8 cellular contexts compared by ENCODE assay signal in genomic region chrX:53682885-53683555, GRCh38. TPM values are rescaled to one million over a fixed set of nuclear protein-coding genes. Genes with fewer than 3 reads are reported as not detected.
DNase-seq lines count a peak whose midpoint lies in the region; ATAC-seq and TF ChIP-seq lines count a peak whose summit lies in the region.

No MANE protein-coding gene starts in this region.

- peak; percentile 60 for DNase-seq in activated CD8-positive, alpha-beta memory T cell treated with anti-CD3 and anti-CD28 coated beads for 24 hours
- DNase-seq in activated CD8-positive, alpha-beta memory T cell treated with anti-CD3 and anti-CD28 coated beads, Interleukin-2, amount 50 U/mL, for 48 hours: no peak
- peak; percentile 11 for DNase-seq in NCI-H2171 (lab: John Stamatoyannopoulos, UW)
- DNase-seq in activated CD4-positive, alpha-beta T cell treated with anti-CD3 and anti-CD28 coated beads for 36 hours: peak; percentile 55
- DNase-seq in epithelial cell of esophagus (ENCODE audit: low read depth): peak; percentile 49
- no peak for DNase-seq in natural killer cell treated with Interleukin-12 subunit alpha and Interleukin-12 subunit beta and Interleukin-15 and Interleukin-18, amount 100 ng/mL, for 72 hours (ENCODE audit: low spot score)
- DNase-seq in midbrain (lab: John Stamatoyannopoulos, UW): no peak
- no peak for DNase-seq in superior temporal gyrus (ENCODE audit: extremely low spot score)

- intact Hi-C loops in activated CD4-positive, alpha-beta T cell treated with anti-CD3 and anti-CD28 coated beads for 36 hours (cut with DNase I, micrococcal nuclease): loop anchor here (1.0 to 10.0 kb wide), 6 partner anchors 49 to 1482 kb away; partner anchors contain the start of genes MAGED2 (in 1 of the 2), PHF8 (in 1 of the 2) and WNK3 (in 1 of the 2)

- H3K4me3 ChIP-seq in epithelial cell of esophagus (ENCODE audit: low read length): peak overlapping the region; percentile 70

- H3K9me3 Mint-ChIP-seq in activated CD4-positive, alpha-beta T cell treated with anti-CD3 and anti-CD28 coated beads for 36 hours (ENCODE audit: low read depth): no peaks in the 10 kb centered on the region
- H3K9me3 Mint-ChIP-seq in natural killer cell treated with Interleukin-12 subunit alpha and Interleukin-12 subunit beta and Interleukin-15 and Interleukin-18, amount 100 ng/mL, for 72 hours: no peaks in the 10 kb centered on the region

- ATAC-seq in activated CD4-positive, alpha-beta T cell treated with anti-CD3 and anti-CD28 coated beads for 36 hours: no peak
- ATAC-seq in natural killer cell treated with Interleukin-12 subunit alpha and Interleukin-12 subunit beta and Interleukin-15 and Interleukin-18, amount 100 ng/mL, for 72 hours: no peak

- H3K4me3 Mint-ChIP-seq in activated CD4-positive, alpha-beta T cell treated with anti-CD3 and anti-CD28 coated beads for 36 hours: peak overlapping the region; percentile 80
- H3K4me3 Mint-ChIP-seq in natural killer cell treated with Interleukin-12 subunit alpha and Interleukin-12 subunit beta and Interleukin-15 and Interleukin-18, amount 100 ng/mL, for 72 hours: peak overlapping the region; percentile 98

- H3K27ac Mint-ChIP-seq in activated CD4-positive, alpha-beta T cell treated with anti-CD3 and anti-CD28 coated beads for 36 hours: peak overlapping the region; percentile 93
- peak overlapping the region; percentile 86 to 93 for H3K27ac Mint-ChIP-seq in natural killer cell treated with Interleukin-12 subunit alpha and Interleukin-12 subunit beta and Interleukin-15 and Interleukin-18, amount 100 ng/mL, for 72 hours

- H3K36me3 Mint-ChIP-seq in activated CD4-positive, alpha-beta T cell treated with anti-CD3 and anti-CD28 coated beads for 36 hours (ENCODE audit: low read depth): peaks cover 55% of the 10 kb centered on the region
- H3K36me3 Mint-ChIP-seq in natural killer cell treated with Interleukin-12 subunit alpha and Interleukin-12 subunit beta and Interleukin-15 and Interleukin-18, amount 100 ng/mL, for 72 hours: peaks cover 38% of the 10 kb centered on the region

- CTCF ChIA-PET in activated CD4-positive, alpha-beta T cell treated with anti-CD3 and anti-CD28 coated beads for 36 hours (lab: Charles Lee): interaction anchor here (0.7 kb wide), 1 partner anchor 34 kb away, joined by 3 read pairs; no protein-coding TSS in a partner anchor

- no peaks in the 10 kb centered on the region for H3K27me3 Mint-ChIP-seq in activated CD4-positive, alpha-beta T cell treated with anti-CD3 and anti-CD28 coated beads for 36 hours
- peaks cover 0 to 9% of the 10 kb centered on the region in 2 donors for H3K27me3 Mint-ChIP-seq in natural killer cell treated with Interleukin-12 subunit alpha and Interleukin-12 subunit beta and Interleukin-15 and Interleukin-18, amount 100 ng/mL, for 72 hours

- no peak for TF ChIP-seq CTCF in epithelial cell of esophagus (IDR thresholded peaks at IDR 0.05; ENCODE audit: insufficient read depth, low read depth, low read length, missing control alignments)

- H3K4me1 Mint-ChIP-seq in activated CD4-positive, alpha-beta T cell treated with anti-CD3 and anti-CD28 coated beads for 36 hours: peaks cover 36% of the 10 kb centered on the region
- H3K4me1 Mint-ChIP-seq in natural killer cell treated with Interleukin-12 subunit alpha and Interleukin-12 subunit beta and Interleukin-15 and Interleukin-18, amount 100 ng/mL, for 72 hours (ENCODE audit: low read depth in 2 of 2): peaks cover 34 to 41% of the 10 kb centered on the region in 2 donors

- POLR2A ChIA-PET in activated CD4-positive, alpha-beta T cell treated with anti-CD3 and anti-CD28 coated beads for 36 hours (lab: Charles Lee): interaction anchor here (0.5 to 2.8 kb wide), 3 partner anchors 27 to 84 kb away, joined by 3 to 42 read pairs (median 3); no protein-coding TSS in a partner anchor

RNA-seq across cellular contexts. Expression of gene HUWE1, which starts 3.5 kb away (rescaled TPM):
- 100 to 1,000 TPM; 513 to 554 TPM for total RNA-seq in activated CD4-positive, alpha-beta T cell treated with anti-CD3 and anti-CD28 coated beads for 36 hours
- 100 to 1,000 TPM; 574 to 813 TPM for total RNA-seq in natural killer cell treated with Interleukin-12 subunit alpha and Interleukin-12 subunit beta and Interleukin-15 and Interleukin-18, amount 100 ng/mL, for 72 hours

Comparison
In these comparisons a context has a peak if more than half of its experiments do, and no peak if none do; other contexts are left out.
1. DNase-seq: peak in activated CD8-positive, alpha-beta memory T cell treated with anti-CD3 and anti-CD28 coated beads for 24 hours (single experiment), NCI-H2171 (single experiment), activated CD4-positive, alpha-beta T cell treated with anti-CD3 and anti-CD28 coated beads for 36 hours (single experiment) and epithelial cell of esophagus (single experiment); none in activated CD8-positive, alpha-beta memory T cell treated with anti-CD3 and anti-CD28 coated beads, Interleukin-2, amount 50 U/mL, for 48 hours (single experiment), natural killer cell treated with Interleukin-12 subunit alpha and Interleukin-12 subunit beta and Interleukin-15 and Interleukin-18, amount 100 ng/mL, for 72 hours (single experiment), midbrain (single experiment) and superior temporal gyrus (single experiment).